Comparison of ENCODE assay signal across 30 cellular contexts in genomic region chr5:106880656-106881055, GRCh38.
A peak's percentile ranks its signal among the peaks of the same experiment; 100 is the strongest.
DNase-seq lines count a peak whose midpoint lies in the region; TF ChIP-seq lines count a peak whose summit lies in the region.
"Had no signal": no experiment of that assay in that cellular context is flagged by ENCODE, and none has a peak within 500 bp of the region (broad histone marks: within the 10 kb centered on the region; RNA-seq: fewer than 3 reads in every experiment).

No MANE protein-coding gene starts in this region.

- no peaks in the 10 kb centered on the region for H3K9me3 Mint-ChIP-seq in type B pancreatic cell

- no peaks in the 10 kb centered on the region for H3K4me1 Mint-ChIP-seq in type B pancreatic cell (ENCODE audit: unreplicated experiment)
- H3K4me1 Mint-ChIP-seq: CD14-positive monocyte; endodermal cell; nephron; stimulated activated memory B cell treated with anti-CD40 and anti-IgM and Interleukin-4, amounts not matched to agents 10 μg/mL and 1 μg/mL and 100 μg/mL, for 72 hours had no signal

- H3K4me3 Mint-ChIP-seq in type B pancreatic cell = no peak overlapping the region
- H3K4me3 Mint-ChIP-seq: activated CD4-positive, alpha-beta memory T cell treated with anti-CD3 and anti-CD28 coated beads for 36 hours; activated naive CD4-positive, alpha-beta T cell treated with anti-CD3 and anti-CD28 coated beads for 36 hours; CD14-positive monocyte; endodermal cell; nephron; stimulated activated memory B cell treated with anti-CD40 and anti-IgM and Interleukin-4, amounts not matched to agents 10 μg/mL and 1 μg/mL and 100 μg/mL, for 72 hours had no signal

- H3K27ac Mint-ChIP-seq in type B pancreatic cell = peak overlapping the region; percentile 16
- H3K27ac Mint-ChIP-seq: activated CD4-positive, alpha-beta memory T cell treated with anti-CD3 and anti-CD28 coated beads for 36 hours; activated naive CD4-positive, alpha-beta T cell treated with anti-CD3 and anti-CD28 coated beads for 36 hours; endodermal cell; nephron; stimulated activated memory B cell treated with anti-CD40 and anti-IgM and Interleukin-4, amounts not matched to agents 10 μg/mL and 1 μg/mL and 100 μg/mL, for 72 hours had no signal

- no peaks in the 10 kb centered on the region for H3K27me3 Mint-ChIP-seq in type B pancreatic cell
- H3K27me3 Mint-ChIP-seq: activated CD4-positive, alpha-beta memory T cell treated with anti-CD3 and anti-CD28 coated beads for 36 hours; stimulated activated memory B cell treated with anti-CD40 and anti-IgM and Interleukin-4, amounts not matched to agents 10 μg/mL and 1 μg/mL and 100 μg/mL, for 72 hours had no signal

- no peak for TF ChIP-seq CTCF in type B pancreatic cell (conservative IDR thresholded peaks at IDR 0.05)

- H3K36me3 Mint-ChIP-seq in type B pancreatic cell = no peaks in the 10 kb centered on the region
- H3K36me3 Mint-ChIP-seq: activated CD4-positive, alpha-beta memory T cell treated with anti-CD3 and anti-CD28 coated beads for 36 hours; CD14-positive monocyte; stimulated activated memory B cell treated with anti-CD40 and anti-IgM and Interleukin-4, amounts not matched to agents 10 μg/mL and 1 μg/mL and 100 μg/mL, for 72 hours had no signal

- peak; percentile 24 for DNase-seq in NK-92 treated with Interleukin-12 subunit alpha and Interleukin-12 subunit beta, amount 100 ng/mL, for 24 hours (lab: John Stamatoyannopoulos, UW)
- DNase-seq in NK-92 (lab: John Stamatoyannopoulos, UW; ENCODE audit: unreplicated experiment) (no peak), SW480 (ENCODE audit: low spot score) (peak; percentile 87), islet precursor cell (peak; percentile 53), type B pancreatic cell (ENCODE audit: extremely low spot score, unreplicated experiment) (no peak), NCI-H187 treated with DMSO at 0.1 percent for 48 hours (lab: John Stamatoyannopoulos, UW) (no peak), DMS79 (lab: John Stamatoyannopoulos, UW) (no peak)
- no peak for DNase-seq in activated T-cell treated with anti-CD3 and anti-CD28 coated beads, Interleukin-2, amount 50 U/mL, for 1 hour
- DNase-seq: activated CD4-positive, alpha-beta memory T cell treated with anti-CD3 and anti-CD28 coated beads for 36 hours; activated CD4-positive, CD25-positive, alpha-beta regulatory T cell treated with anti-CD3 and anti-CD28 coated beads, Interleukin-2, amount 50 U/mL, for 72 hours; activated naive CD4-positive, alpha-beta T cell treated with anti-CD3 and anti-CD28 coated beads for 36 hours; adrenal gland; cerebellar nuclear complex; dermis blood vessel endothelial cell; endodermal cell; esophagus squamous epithelium; foreskin melanocyte; heart right ventricle; KBM-7; left cardiac atrium; MG63; NCI-H1417; NCI-H2081 treated with DMSO at 0.1 percent for 48 hours; NCI-H345; NCI-H748 treated with DMSO at 0.1 percent for 48 hours; T-helper 2 cell; upper lobe of right lung had no signal

Comparison
In these comparisons a context has a peak if more than half of its experiments do, and no peak if none do; other contexts are left out.
1. DNase-seq: peak in NK-92 treated with Interleukin-12 subunit alpha and Interleukin-12 subunit beta, amount 100 ng/mL, for 24 hours (single experiment), SW480 (single experiment) and islet precursor cell (single experiment); none in NK-92 (single experiment), type B pancreatic cell (single experiment), activated T-cell treated with anti-CD3 and anti-CD28 coated beads, Interleukin-2, amount 50 U/mL, for 1 hour (single experiment), NCI-H187 treated with DMSO at 0.1 percent for 48 hours (single experiment) and DMS79 (single experiment).